In the genomic region with DNA sequence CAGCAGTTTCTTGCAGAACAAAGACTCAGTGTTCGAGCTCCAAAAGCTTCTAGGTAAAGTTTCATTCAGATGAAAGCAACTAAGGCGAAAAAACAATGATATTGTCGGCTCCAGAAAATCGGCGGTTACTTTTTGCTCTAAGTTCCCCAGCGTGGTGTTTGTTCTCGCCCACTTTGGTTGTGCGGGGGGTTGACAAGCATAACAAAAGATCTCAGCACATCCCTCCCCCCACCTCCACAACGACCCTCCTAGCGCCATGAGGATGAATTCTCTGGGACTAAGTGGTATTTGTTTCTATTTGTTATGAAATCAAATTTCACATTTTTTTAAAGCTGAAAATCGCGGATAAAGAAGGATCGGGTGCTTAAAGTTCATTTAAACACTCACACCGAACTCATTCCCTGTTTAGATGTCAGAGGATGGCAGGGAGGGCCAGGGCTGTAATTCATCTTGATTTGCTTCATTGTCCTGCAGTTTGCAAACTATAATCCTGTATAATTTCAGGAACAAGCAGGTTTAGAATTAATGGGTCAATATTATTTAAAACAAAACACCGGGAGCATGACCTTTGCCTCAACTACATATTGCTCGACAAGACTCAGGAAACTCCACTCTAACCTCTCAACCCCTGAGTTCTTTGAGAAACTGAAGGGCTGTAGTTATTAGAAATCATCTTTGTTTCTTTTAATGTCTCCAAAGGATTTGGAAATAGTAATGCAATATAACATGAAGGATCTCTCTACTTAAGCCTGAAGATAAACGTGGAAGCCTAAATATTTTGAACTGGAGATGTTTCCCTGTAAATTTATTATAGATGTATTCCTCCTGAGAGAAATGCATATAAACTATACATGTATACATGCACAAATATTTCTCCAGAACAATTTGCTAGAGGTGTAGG, we compare ENCODE assay signal across 18 cellular contexts. TPM values are rescaled to one million over a fixed set of nuclear protein-coding genes. Genes with fewer than 3 reads are reported as not detected.
A peak's percentile ranks its signal among the peaks of the same experiment; 100 is the strongest.
DNase-seq lines count a peak whose midpoint lies in the region; ATAC-seq, FAIRE-seq and TF ChIP-seq lines count a peak whose summit lies in the region.
"Had no signal": no experiment of that assay in that cellular context is flagged by ENCODE, and none has a peak within 500 bp of the region (broad histone marks: within the 10 kb centered on the region; RNA-seq: fewer than 3 reads in every experiment).

No MANE protein-coding gene starts in this region.

- H4K5ac ChIP-seq in H1 (ENCODE audit: insufficient read length, low read depth, low read length) (no peak overlapping the region), mesendoderm (ENCODE audit: low read length) (peak overlapping the region; percentile 74)

- peak; percentile 24 for FAIRE-seq in H1 (lab: Jason Lieb, UNC)
- FAIRE-seq: HTR-8/SVneo had no signal

- DNase-seq in right atrium auricular region (ENCODE audit: low spot score) (no peak), right cardiac atrium (no peak), H1 (ENCODE audit: low read depth in 1 of 2, low spot score in 2 of 2) (no peak), mesendoderm (no peak), NCI-H1436 (lab: John Stamatoyannopoulos, UW) (no peak), NCI-H524 treated with DMSO at 0.1 percent for 48 hours (lab: John Stamatoyannopoulos, UW) (no peak), NCI-H345 (lab: John Stamatoyannopoulos, UW) (no peak)
- DNase-seq in activated CD4-positive, alpha-beta T cell treated with anti-CD3 and anti-CD28 coated beads, Interleukin-2, amount 50 U/mL, for 4 hours: no peak
- DNase-seq: caudate nucleus; effector memory CD4-positive, alpha-beta T cell; lower lobe of right lung; MG63; natural killer cell; NCI-H2029 treated with DMSO at 0.1 percent for 48 hours; NCI-H510A had no signal

- H2BK15ac ChIP-seq in H1 (ENCODE audit: low read length) (no peak overlapping the region), mesendoderm (replicated peaks; ENCODE audit: low read depth) (no peak overlapping the region)

- H3K9ac ChIP-seq in H1 (replicated peaks in 1 of 4; ENCODE audit: extremely low read depth in 1 of 4, low read depth in 3 of 4, low read length in 3 of 4) (no peak overlapping the region), mesendoderm (ENCODE audit: low read length) (peak overlapping the region; percentile 84)

- H4K91ac ChIP-seq in H1 (replicated peaks; ENCODE audit: insufficient read length, low read length): no peak overlapping the region

- no peak for TF ChIP-seq CTCF in right atrium auricular region (IDR thresholded peaks at IDR 0.05)
- no peak for TF ChIP-seq CTCF in H1 (IDR thresholded peaks at IDR 0.05; ENCODE audit: control extremely low read depth in 1 of 3, insufficient read depth in 1 of 3, low read depth in 1 of 3, low read length in 3 of 3)

- H3K4me1 ChIP-seq in right atrium auricular region: peaks cover 0 to 26% of the 10 kb centered on the region in 2 donors
- H3K4me1 ChIP-seq in right cardiac atrium (ENCODE audit: control insufficient read depth, insufficient read depth, low read length): peaks cover 3% of the 10 kb centered on the region
- H3K4me1 ChIP-seq in H1 (replicated peaks in 1 of 4; ENCODE audit: control insufficient read depth in 3 of 4, insufficient read depth in 4 of 4, low read length in 3 of 4): peaks cover 7 to 42% (median 27%) of the 10 kb centered on the region in 4 experiments
- peaks cover 2% of the 10 kb centered on the region for H3K4me1 ChIP-seq in mesendoderm (ENCODE audit: control insufficient read depth, low read depth, low read length)

- TF ChIP-seq RAD21 in H1 (IDR thresholded peaks at IDR 0.05 in 1 of 2, conservative IDR thresholded peaks at IDR 0.05 in 1 of 2; ENCODE audit: low read depth in 2 of 2, low read length in 2 of 2): no peak

- ATAC-seq in right cardiac atrium: no peak
- ATAC-seq: lower lobe of right lung, natural killer cell, Right ventricle myocardium inferior had no signal

- H3K79me2 ChIP-seq in H1 (ENCODE audit: control insufficient read depth in 1 of 2, insufficient read depth in 2 of 2, low read length in 2 of 2): no peaks in the 10 kb centered on the region
- H3K79me2 ChIP-seq in mesendoderm (ENCODE audit: control insufficient read depth, insufficient read depth, low read length): peaks cover 75% of the 10 kb centered on the region

- H3K4me2 ChIP-seq in H1 (ENCODE audit: insufficient read depth in 1 of 2, low read depth in 2 of 2, low read length in 2 of 2): peak overlapping the region; percentile 80 to 91
- H3K4me2 ChIP-seq in mesendoderm (ENCODE audit: low read length): peak overlapping the region; percentile 41

- H3K36me3 ChIP-seq in right atrium auricular region: no peaks in the 10 kb centered on the region
- H3K36me3 ChIP-seq in H1 (ENCODE audit: control insufficient read depth in 2 of 4, insufficient read depth in 4 of 4, low read length in 3 of 4): peaks cover 0 to 3% (median 0%) of the 10 kb centered on the region in 4 experiments; a peak in 1 of 8 replicates
- H3K36me3 ChIP-seq in mesendoderm (ENCODE audit: control insufficient read depth, insufficient read depth, low read length): no peaks in the 10 kb centered on the region
- H3K36me3 ChIP-seq: lower lobe of right lung, MG63 had no signal

- intact Hi-C loops in right cardiac atrium (cut with DNase I): no loop called here

- CTCF ChIA-PET in H1 (lab: Charles Lee; ENCODE audit: partially characterized antibody): interaction anchor here (1.0 to 2.3 kb wide), 7 partner anchors 15 to 30 kb away, joined by 4 to 7 read pairs (median 5); no protein-coding TSS in a partner anchor

- H3K56ac ChIP-seq in H1 (replicated peaks; ENCODE audit: insufficient read length, low read depth, low read length) (no peak overlapping the region), mesendoderm (ENCODE audit: low read length) (peak overlapping the region; percentile 99)

- H3K27ac ChIP-seq in right atrium auricular region (peak overlapping the region; percentile 84 to 92), right cardiac atrium (ENCODE audit: low read length) (no peak overlapping the region), H1 (ENCODE audit: low read depth, low read length) (no peak overlapping the region), mesendoderm (ENCODE audit: low read depth, low read length) (peak overlapping the region; percentile 92)
- H3K27ac ChIP-seq: lower lobe of right lung had no signal

- no peak overlapping the region; the same call in 1 of the 2 replicates for H2BK12ac ChIP-seq in H1 (ENCODE audit: low read depth, low read length)

- H3K14ac ChIP-seq in H1 (ENCODE audit: insufficient read length): no peak overlapping the region

- H2BK5ac ChIP-seq in H1 (ENCODE audit: low read depth, low read length) (no peak overlapping the region), mesendoderm (ENCODE audit: low read length) (peak overlapping the region; percentile 94)

- H4K8ac ChIP-seq in H1 (ENCODE audit: extremely low read depth, insufficient read depth, low read length) (no peak overlapping the region), mesendoderm (ENCODE audit: low read depth, low read length) (no peak overlapping the region)

- no peak overlapping the region for H2AFZ ChIP-seq in H1 (ENCODE audit: low read length)

- peaks cover 0 to 23% of the 10 kb centered on the region in 2 experiments for H4K20me1 ChIP-seq in H1 (replicated peaks in 1 of 2; ENCODE audit: control insufficient read depth in 1 of 2, insufficient read depth in 2 of 2, low read length in 2 of 2)

- no peak overlapping the region for H3K23ac ChIP-seq in H1 (ENCODE audit: insufficient read length)
- no peak overlapping the region for H3K23ac ChIP-seq in mesendoderm (ENCODE audit: low read length)

- TF ChIP-seq POLR2A in H1 (IDR thresholded peaks at IDR 0.05; ENCODE audit: control extremely low read depth in 1 of 2, low read depth in 2 of 2, low read length in 2 of 2): no peak

- H3K79me1 ChIP-seq in H1 (ENCODE audit: low read depth, low read length) (no peaks in the 10 kb centered on the region), mesendoderm (ENCODE audit: low read length) (no peaks in the 10 kb centered on the region)

- H3K18ac ChIP-seq in H1 (ENCODE audit: extremely low read depth, low read length) (no peak overlapping the region), mesendoderm (ENCODE audit: low read length) (peak overlapping the region; percentile 99)

- no peak for TF ChIP-seq EP300 in H1 (IDR thresholded peaks at IDR 0.05; ENCODE audit: borderline replicate concordance in 1 of 2, low read depth in 2 of 2, low read length in 2 of 2)

- H3K9me3 ChIP-seq in right atrium auricular region (no peaks in the 10 kb centered on the region), right cardiac atrium (ENCODE audit: control insufficient read depth, low read length) (no peaks in the 10 kb centered on the region), H1 (ENCODE audit: insufficient read depth in 2 of 2, low read depth in 1 of 2, low read length in 1 of 2) (no peaks in the 10 kb centered on the region)
- H3K9me3 ChIP-seq: lower lobe of right lung, MG63 had no signal

- H2AK5ac ChIP-seq in H1 (ENCODE audit: low read depth, low read length) (no peak overlapping the region), mesendoderm (ENCODE audit: low read length) (peak overlapping the region; percentile 55)

- H2BK120ac ChIP-seq in H1 (replicated peaks; ENCODE audit: low read depth, low read length) (no peak overlapping the region), mesendoderm (ENCODE audit: low read depth, low read length) (peak overlapping the region; percentile 89)

- no peak overlapping the region for H3K4ac ChIP-seq in H1 (replicated peaks; ENCODE audit: insufficient read length, low read depth, low read length)
- H3K4ac ChIP-seq in mesendoderm (ENCODE audit: low read depth, low read length): peak overlapping the region; percentile 91

- POLR2A ChIA-PET in H1 (lab: Charles Lee; ENCODE audit: partially characterized antibody): interaction anchor here (0.9 to 3.5 kb wide), 5 partner anchors 11 to 24 kb away, joined by 3 to 13 read pairs (median 9); no protein-coding TSS in a partner anchor

- WGBS in right cardiac atrium: 11% methylated on average over 17 of the region's 17 CpGs
- 1% methylated on average over 17 of the region's 17 CpGs; no CpG with 5 or more reads in 1 of the 2 experiments for WGBS in H1 (ENCODE audit: extremely low coverage in 1 of 2, insufficient coverage in 1 of 2, insufficient read length in 1 of 2, insufficient replicate concordance in 2 of 2, low coverage in 1 of 2, low lambda C conversion rate in 2 of 2, missing lambda C conversion rate in 1 of 2), 2 experiments
- WGBS in mesendoderm (ENCODE audit: extremely low coverage, insufficient coverage, low lambda C conversion rate): no CpG with 5 or more reads among the region's 17 CpGs

- H3K23me2 ChIP-seq in H1 (ENCODE audit: low read depth, low read length): peaks cover 14% of the 10 kb centered on the region; the same call in 1 of the 2 replicates

- peaks cover 0 to 14% of the 10 kb centered on the region in 2 donors for H3K27me3 ChIP-seq in right atrium auricular region
- peaks cover 3% of the 10 kb centered on the region for H3K27me3 ChIP-seq in right cardiac atrium (ENCODE audit: control insufficient read depth, insufficient read depth)
- peaks cover 72 to 100% (median 93%) of the 10 kb centered on the region in 4 experiments for H3K27me3 ChIP-seq in H1 (replicated peaks in 1 of 4; ENCODE audit: control insufficient read depth in 3 of 4, extremely low read depth in 1 of 4, insufficient read depth in 3 of 4, low read length in 3 of 4)
- H3K27me3 ChIP-seq in mesendoderm (ENCODE audit: insufficient read depth, low read length, poor library complexity): no peaks in the 10 kb centered on the region
- H3K27me3 ChIP-seq: MG63 had no signal

- peak overlapping the region; percentile 35 to 43 for H3K4me3 ChIP-seq in right atrium auricular region
- no peak overlapping the region for H3K4me3 ChIP-seq in right cardiac atrium (ENCODE audit: low read length)
- H3K4me3 ChIP-seq in H1 (ENCODE audit: extremely low read depth in 1 of 4, insufficient read depth in 2 of 4, low read depth in 3 of 4, low read length in 4 of 4): peak overlapping the region; percentile 36 to 59 (median 49); a peak in 7 of 8 replicates
- peak overlapping the region; percentile 87 for H3K4me3 ChIP-seq in mesendoderm (ENCODE audit: low read length)
- H3K4me3 ChIP-seq: lower lobe of right lung, MG63 had no signal

- no peak overlapping the region for H2BK20ac ChIP-seq in H1 (ENCODE audit: low read length)

RNA-seq across cellular contexts. Expression of gene PITX2, which starts 6.5 kb away (rescaled TPM):
- total RNA-seq in right atrium auricular region: 10 to 100 TPM in 1 of 2 donors, under 1 TPM in 1; 0.24 to 25.4 TPM
- under 1 TPM in 1 of 4 donors, not detected in 3; 0.14 TPM for total RNA-seq in right cardiac atrium
- polyA plus RNA-seq in right cardiac atrium: 0.57 TPM
- total RNA-seq in H1 (2021; fragmentation: NEBNext Ultra II Directional; extraction: Animal tissue kit (Norgen Biotek cat#: 25700)): 0.44 and 0.67 TPM in 2 replicates
- 0.09 and 0.31 TPM in 2 replicates for polyA plus RNA-seq in H1 (2011; rRNA removed)
- 0.08 TPM for polyA plus RNA-seq in H1 (2011; cell fraction: cytosol; rRNA removed)
- polyA plus RNA-seq in H1 (2011; cell fraction: nucleus; rRNA removed): 0.13 TPM
- 0.14 to 0.50 TPM (median 0.25 TPM) in 4 replicates for polyA plus RNA-seq in H1 (2012, experiment 1 of 2)
- polyA plus RNA-seq in H1 (2012, experiment 2 of 2): 0.26 TPM
- polyA plus RNA-seq in H1 (2013, experiment 1 of 2): 0.85 TPM
- polyA plus RNA-seq in H1 (2013, experiment 2 of 2): 0.64 TPM
- polyA minus RNA-seq in H1 (2011; rRNA and poly(A)+ RNA removed): not detected in 2 replicates
- not detected for polyA minus RNA-seq in H1 (2011; cell fraction: cytosol; rRNA and poly(A)+ RNA removed)
- polyA minus RNA-seq in H1 (2011; cell fraction: nucleus; rRNA and poly(A)+ RNA removed): 0.40 TPM
- 81.8 TPM for polyA plus RNA-seq in mesendoderm (2013, experiment 1 of 2)
- 77.4 TPM for polyA plus RNA-seq in mesendoderm (2013, experiment 2 of 2)
- total RNA-seq: activated T-helper 2 cell treated with anti-CD3 and anti-CD28 coated beads, Interferon-gamma antibody, Interleukin-2, Interleukin-4, amounts not matched to agents 10 μg/mL and 5 μg/mL and 100 μg/mL, durations not matched to agents 14 hours and 24 hours and 36 hours; lower lobe of right lung; natural killer cell; Right ventricle myocardium inferior had no signal

Comparison
In these comparisons a context has a peak if more than half of its experiments do, and no peak if none do; other contexts are left out.
1. H3K27ac ChIP-seq: peak in right atrium auricular region (2 of 2) and mesendoderm (single experiment); none in right cardiac atrium (single experiment) and H1 (single experiment).